8 cellular contexts compared by ENCODE assay signal in the genomic region with DNA sequence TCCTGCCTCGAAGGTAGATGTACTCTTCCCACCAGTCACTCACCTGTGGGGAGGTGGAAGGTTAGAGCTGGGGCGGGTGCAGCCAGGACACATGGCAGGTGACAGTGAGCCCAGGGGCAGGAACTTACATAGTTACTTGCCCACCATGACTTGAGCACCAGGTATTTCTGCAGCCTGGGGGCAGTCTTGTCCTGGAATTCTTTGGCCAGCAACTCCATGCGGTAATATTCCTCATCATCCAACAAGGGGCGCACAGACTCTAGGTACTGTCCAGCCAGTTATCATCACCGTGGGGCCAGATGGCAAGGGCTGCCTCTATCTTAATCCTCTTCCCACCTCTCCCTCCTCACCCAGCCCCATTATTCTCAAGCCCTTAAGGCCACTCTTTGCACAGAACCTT. TPM values are rescaled to one million over a fixed set of nuclear protein-coding genes. Genes with fewer than 3 reads are reported as not detected.
DNase-seq lines count a peak whose midpoint lies in the region; ATAC-seq and TF ChIP-seq lines count a peak whose summit lies in the region.

No MANE protein-coding gene starts in this region.

- no peaks in the 10 kb centered on the region for H3K9me3 Mint-ChIP-seq in brain
- no peaks in the 10 kb centered on the region for H3K9me3 Mint-ChIP-seq in natural killer cell treated with Interleukin-12 subunit alpha and Interleukin-12 subunit beta and Interleukin-15 and Interleukin-18, amount 100 ng/mL, for 72 hours

- H3K4me1 ChIP-seq in mucosa of descending colon (ENCODE audit: low read depth): peaks cover 3% of the 10 kb centered on the region

- peak; percentile 41 for ATAC-seq in mucosa of descending colon
- ATAC-seq in sciatic nerve: no peak
- no peak for ATAC-seq in natural killer cell treated with Interleukin-12 subunit alpha and Interleukin-12 subunit beta and Interleukin-15 and Interleukin-18, amount 100 ng/mL, for 72 hours

- H3K4me3 Mint-ChIP-seq in brain: peak overlapping the region in 2 of 5 experiments; percentile 48 to 65
- no peak overlapping the region for H3K4me3 Mint-ChIP-seq in natural killer cell treated with Interleukin-12 subunit alpha and Interleukin-12 subunit beta and Interleukin-15 and Interleukin-18, amount 100 ng/mL, for 72 hours

- H3K27me3 Mint-ChIP-seq in brain: no peaks in the 10 kb centered on the region
- H3K27me3 Mint-ChIP-seq in natural killer cell treated with Interleukin-12 subunit alpha and Interleukin-12 subunit beta and Interleukin-15 and Interleukin-18, amount 100 ng/mL, for 72 hours: no peaks in the 10 kb centered on the region

- no peaks in the 10 kb centered on the region for H3K36me3 ChIP-seq in mucosa of descending colon (ENCODE audit: low read depth)

- DNase-seq in EH (ENCODE audit: low read depth) (peak; percentile 59), NCI-H1694 treated with DMSO at 0.1 percent for 48 hours (lab: John Stamatoyannopoulos, UW) (peak; percentile 7), mucosa of descending colon (peak in 1 of 3 donors; percentile 55), NCI-H2081 treated with DMSO at 0.1 percent for 48 hours (lab: John Stamatoyannopoulos, UW) (no peak), Ammon's horn (ENCODE audit: low spot score) (no peak), sciatic nerve (ENCODE audit: low spot score) (no peak)
- no peak for DNase-seq in natural killer cell treated with Interleukin-12 subunit alpha and Interleukin-12 subunit beta and Interleukin-15 and Interleukin-18, amount 100 ng/mL, for 72 hours (ENCODE audit: low spot score)

- H3K9me3 ChIP-seq in mucosa of descending colon: no peaks in the 10 kb centered on the region

- no peak overlapping the region for H3K4me3 ChIP-seq in mucosa of descending colon

- intact Hi-C loops in mucosa of descending colon (cut with DNase I, micrococcal nuclease): no loop called here
- intact Hi-C loops in sciatic nerve (cut with DNase I): no loop called here

- peak; percentile 19 to 75 for TF ChIP-seq CTCF in brain (conservative IDR thresholded peaks at IDR 0.05)
- no peak for TF ChIP-seq CTCF in mucosa of descending colon (IDR thresholded peaks at IDR 0.05)

- peak overlapping the region in 4 of 5 experiments; percentile 45 to 79 (median 58) for H3K27ac Mint-ChIP-seq in brain
- H3K27ac Mint-ChIP-seq in natural killer cell treated with Interleukin-12 subunit alpha and Interleukin-12 subunit beta and Interleukin-15 and Interleukin-18, amount 100 ng/mL, for 72 hours: no peak overlapping the region

- peaks cover 24% of the 10 kb centered on the region for H3K36me3 Mint-ChIP-seq in brain
- H3K36me3 Mint-ChIP-seq in natural killer cell treated with Interleukin-12 subunit alpha and Interleukin-12 subunit beta and Interleukin-15 and Interleukin-18, amount 100 ng/mL, for 72 hours: no peaks in the 10 kb centered on the region

- H3K4me1 Mint-ChIP-seq in brain: no peaks in the 10 kb centered on the region
- peaks cover 7 to 16% of the 10 kb centered on the region in 2 donors for H3K4me1 Mint-ChIP-seq in natural killer cell treated with Interleukin-12 subunit alpha and Interleukin-12 subunit beta and Interleukin-15 and Interleukin-18, amount 100 ng/mL, for 72 hours (ENCODE audit: low read depth in 2 of 2)

RNA-seq across cellular contexts. Expression of gene CPT1B, which starts 2.2 kb away (rescaled TPM):
- polyA plus RNA-seq in brain (ENCODE audit: insufficient read depth, low read depth, low replicate concordance): 6.1 TPM
- total RNA-seq in mucosa of descending colon (10 to 100 TPM; 24.5 to 51.6 (median 29.9) TPM), sciatic nerve (18.2 TPM)
- 100 to 1,000 TPM in 1 of 2 donors, 10 to 100 TPM in 1; 40.3 to 102 TPM for total RNA-seq in natural killer cell treated with Interleukin-12 subunit alpha and Interleukin-12 subunit beta and Interleukin-15 and Interleukin-18, amount 100 ng/mL, for 72 hours

RNA-seq across cellular contexts. Expression of gene CHKB, which starts 6.6 kb away (rescaled TPM):
- 11.8 TPM for polyA plus RNA-seq in brain (ENCODE audit: insufficient read depth, low read depth, low replicate concordance)
- total RNA-seq in mucosa of descending colon: 10 to 100 TPM; 79.9 to 95.0 (median 80.9) TPM
- 73.9 TPM for total RNA-seq in sciatic nerve
- 100 to 1,000 TPM; 120 to 130 TPM for total RNA-seq in natural killer cell treated with Interleukin-12 subunit alpha and Interleukin-12 subunit beta and Interleukin-15 and Interleukin-18, amount 100 ng/mL, for 72 hours

RNA-seq across cellular contexts. Expression of gene SYCE3, which starts 13.4 kb away (rescaled TPM):
- polyA plus RNA-seq in brain (ENCODE audit: insufficient read depth, low read depth, low replicate concordance): 2.9 TPM
- total RNA-seq in mucosa of descending colon (not detected), sciatic nerve (not detected)
- total RNA-seq in natural killer cell treated with Interleukin-12 subunit alpha and Interleukin-12 subunit beta and Interleukin-15 and Interleukin-18, amount 100 ng/mL, for 72 hours: not detected

RNA-seq across cellular contexts. Expression of gene MAPK8IP2, which starts 24.5 kb away (rescaled TPM):
- polyA plus RNA-seq in brain (ENCODE audit: insufficient read depth, low read depth, low replicate concordance): 95.4 TPM
- 1 to 10 TPM in 1 of 3 donors, under 1 TPM in 2; 0.63 to 4.2 (median 0.64) TPM for total RNA-seq in mucosa of descending colon
- total RNA-seq in sciatic nerve: 2.4 TPM
- total RNA-seq in natural killer cell treated with Interleukin-12 subunit alpha and Interleukin-12 subunit beta and Interleukin-15 and Interleukin-18, amount 100 ng/mL, for 72 hours: under 1 TPM; 0.08 to 0.21 TPM

RNA-seq across cellular contexts. Expression of gene KLHDC7B, which starts 30.4 kb away (rescaled TPM):
- not detected for polyA plus RNA-seq in brain (ENCODE audit: insufficient read depth, low read depth, low replicate concordance)
- total RNA-seq in mucosa of descending colon (1 to 10 TPM in 1 of 3 donors, under 1 TPM in 1, not detected in 1; 0.55 to 1.7 TPM), sciatic nerve (0.13 TPM)
- total RNA-seq in natural killer cell treated with Interleukin-12 subunit alpha and Interleukin-12 subunit beta and Interleukin-15 and Interleukin-18, amount 100 ng/mL, for 72 hours: 10 to 100 TPM in 1 of 2 donors, 1 to 10 TPM in 1; 6.5 to 15.2 TPM

Comparison
In these comparisons a context has a peak if more than half of its experiments do, and no peak if none do; other contexts are left out.
1. DNase-seq: peak in EH (single experiment) and NCI-H1694 treated with DMSO at 0.1 percent for 48 hours (single experiment); none in NCI-H2081 treated with DMSO at 0.1 percent for 48 hours (single experiment), Ammon's horn (single experiment), sciatic nerve (single experiment) and natural killer cell treated with Interleukin-12 subunit alpha and Interleukin-12 subunit beta and Interleukin-15 and Interleukin-18, amount 100 ng/mL, for 72 hours (single experiment).
2. H3K27ac Mint-ChIP-seq: peak in brain (4 of 5); none in natural killer cell treated with Interleukin-12 subunit alpha and Interleukin-12 subunit beta and Interleukin-15 and Interleukin-18, amount 100 ng/mL, for 72 hours (0 of 2).